10 cellular contexts compared by ENCODE assay signal in the genomic region with DNA sequence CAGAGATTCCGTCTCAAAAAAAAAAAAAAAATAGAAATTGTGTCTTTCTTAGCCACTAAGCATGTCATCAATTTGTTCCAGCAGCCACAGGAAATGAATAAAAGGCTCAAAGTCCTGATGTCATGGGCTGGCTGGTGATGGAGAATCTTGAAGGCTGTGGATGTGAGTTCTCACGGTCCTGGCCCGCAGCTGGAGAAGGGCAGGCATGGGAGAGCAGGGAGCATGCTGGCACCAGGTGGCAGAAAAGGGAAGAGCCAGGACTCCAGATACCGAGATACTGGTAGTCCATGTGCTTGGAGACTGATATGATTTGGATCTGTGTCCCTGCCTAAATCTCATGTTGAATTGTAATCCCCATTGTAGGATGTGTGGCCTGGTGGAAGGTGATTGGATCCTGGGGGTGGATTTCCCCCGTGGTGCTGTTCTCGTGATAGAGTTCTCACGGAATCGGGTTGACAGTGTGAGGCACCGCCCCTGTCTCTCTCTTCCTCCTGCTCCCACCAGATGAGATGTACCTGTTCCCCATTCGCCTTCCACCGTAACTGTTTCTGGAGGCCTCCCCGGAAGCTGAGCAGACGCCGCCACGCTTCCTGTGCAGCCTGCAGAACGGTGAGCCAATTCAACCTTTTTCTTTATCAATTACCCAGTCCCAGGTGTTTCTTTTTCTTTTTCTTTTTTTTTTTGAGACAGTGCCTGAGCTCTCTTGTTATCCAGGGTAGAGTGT. TPM values are rescaled to one million over a fixed set of nuclear protein-coding genes. Genes with fewer than 3 reads are reported as not detected.
DNase-seq lines count a peak whose midpoint lies in the region; ATAC-seq and TF ChIP-seq lines count a peak whose summit lies in the region.
"Had no signal": no experiment of that assay in that cellular context is flagged by ENCODE, and none has a peak within 500 bp of the region (broad histone marks: within the 10 kb centered on the region; RNA-seq: fewer than 3 reads in every experiment).

No MANE protein-coding gene starts in this region.

- no peak overlapping the region for H3K14ac ChIP-seq in H9 (ENCODE audit: insufficient read depth, low read length)

- H3K4me3 Mint-ChIP-seq in H9, result no peak overlapping the region
- peak overlapping the region; percentile 30 for H3K4me3 Mint-ChIP-seq in activated CD8-positive, alpha-beta T cell treated with anti-CD3 and anti-CD28 coated beads for 36 hours

- no peak overlapping the region for H2BK15ac ChIP-seq in H9 (ENCODE audit: low read depth, low read length)

- H2BK12ac ChIP-seq in H9 (ENCODE audit: insufficient read length, low read depth, low read length), result no peak overlapping the region

- H3K4me2 ChIP-seq in H9 (ENCODE audit: insufficient read depth, insufficient read length, low read length) (no peak overlapping the region), OCI-LY7 (ENCODE audit: low read length) (no peak overlapping the region)

- no peaks in the 10 kb centered on the region for H3K36me3 ChIP-seq in OCI-LY7 (ENCODE audit: insufficient read depth, low read length)
- H3K36me3 ChIP-seq: MG63 had no signal

- no peaks in the 10 kb centered on the region for H4K20me1 ChIP-seq in H9 (ENCODE audit: control insufficient read depth, insufficient read depth, insufficient read length)
- H4K20me1 ChIP-seq in OCI-LY7 (ENCODE audit: insufficient read depth, low read length), result no peaks in the 10 kb centered on the region

- no peak overlapping the region for H4K8ac ChIP-seq in H9 (replicated peaks; ENCODE audit: insufficient read length, low read depth, low read length)

- no peaks in the 10 kb centered on the region for H3K79me2 ChIP-seq in H9 (ENCODE audit: insufficient read depth, low read length)
- no peaks in the 10 kb centered on the region for H3K79me2 ChIP-seq in OCI-LY7 (ENCODE audit: insufficient read depth, low read depth, low read length)

- H3T11ph ChIP-seq in H9 (ENCODE audit: low read length), result no peak overlapping the region

- DNase-seq in CD1c-positive myeloid dendritic cell (ENCODE audit: extremely low spot score) (peak; percentile 16), H9 (peak; percentile 26), iPS-NIHi11 (ENCODE audit: low spot score) (peak; percentile 32), OCI-LY7 (ENCODE audit: low spot score) (no peak), UCSD-AML1 (lab: John Stamatoyannopoulos, UW; ENCODE audit: unreplicated experiment) (no peak), superior temporal gyrus (ENCODE audit: extremely low spot score) (no peak)
- DNase-seq in activated CD8-positive, alpha-beta T cell treated with anti-CD3 and anti-CD28 coated beads for 36 hours, result peak; percentile 24
- DNase-seq: MG63 had no signal

- POLR2A ChIA-PET in activated CD8-positive, alpha-beta T cell treated with anti-CD3 and anti-CD28 coated beads for 36 hours (lab: Charles Lee), result no interaction called here
- POLR2A ChIA-PET in OCI-LY7 (lab: Charles Lee), result no interaction called here

- H3K27me3 ChIP-seq in H9 (ENCODE audit: insufficient read depth, low read length), result no peaks in the 10 kb centered on the region
- H3K27me3 ChIP-seq: MG63 had no signal

- no peak overlapping the region for H3K4ac ChIP-seq in H9 (ENCODE audit: low read depth, low read length)

- H3K9me2 ChIP-seq in OCI-LY7 (ENCODE audit: insufficient read depth, low read length), result no peaks in the 10 kb centered on the region

- no TSS peak for BruUV-seq in OCI-LY7 (replicated peaks; lab: Mats Ljungman, UMichigan)

- H3K27ac ChIP-seq in H9 (ENCODE audit: insufficient read length, low read depth, low read length) (no peak overlapping the region), OCI-LY7 (ENCODE audit: low read depth, low read length, poor library complexity, severe bottlenecking) (no peak overlapping the region)

- H2AK5ac ChIP-seq in H9 (ENCODE audit: insufficient read length, low read length), result no peak overlapping the region

- H3K9me3 ChIP-seq in H9 (ENCODE audit: control insufficient read depth, low read depth, low read length) (no peaks in the 10 kb centered on the region), OCI-LY7 (ENCODE audit: low read length) (no peaks in the 10 kb centered on the region)
- H3K9me3 ChIP-seq: MG63 had no signal

- H2BK20ac ChIP-seq in H9 (ENCODE audit: low read depth, low read length, poor library complexity, severe bottlenecking), result no peak overlapping the region

- no peak overlapping the region for H3K23ac ChIP-seq in H9 (ENCODE audit: insufficient read length, low read depth, low read length)

- peaks cover 0 to 2% of the 10 kb centered on the region in 2 experiments; a peak in 1 of 4 replicates for H3K4me1 Mint-ChIP-seq in H9
- H3K4me1 Mint-ChIP-seq in activated CD8-positive, alpha-beta T cell treated with anti-CD3 and anti-CD28 coated beads for 36 hours (ENCODE audit: low read depth), result peaks cover 14% of the 10 kb centered on the region

- H2BK120ac ChIP-seq in H9 (ENCODE audit: low read depth, low read length, poor library complexity, severe bottlenecking), result no peak overlapping the region

- ATAC-seq in activated CD8-positive, alpha-beta T cell treated with anti-CD3 and anti-CD28 coated beads for 36 hours, result peak; percentile 64
- no peak for ATAC-seq in HG02610 (IDR thresholded peaks at IDR 0.05; ENCODE audit: unreplicated experiment)

- no peak overlapping the region for H3K4me3 ChIP-seq in OCI-LY7 (ENCODE audit: low read depth, low read length, poor library complexity, severe bottlenecking)
- H3K4me3 ChIP-seq: MG63 had no signal

- no peak overlapping the region for H3K9ac ChIP-seq in H9 (ENCODE audit: extremely low read depth, insufficient read length, low read length)

- no peaks in the 10 kb centered on the region for H3K23me2 ChIP-seq in H9 (ENCODE audit: insufficient read length, low read depth, low read length, poor library complexity, severe bottlenecking)

- H3K9me3 Mint-ChIP-seq in H9, result no peaks in the 10 kb centered on the region; a peak in 1 of 5 replicates
- H3K9me3 Mint-ChIP-seq in activated CD8-positive, alpha-beta T cell treated with anti-CD3 and anti-CD28 coated beads for 36 hours, result no peaks in the 10 kb centered on the region

- TF ChIP-seq CTCF in H9 (conservative IDR thresholded peaks at IDR 0.05) (no peak; the same call in 2 of the 3 replicates), OCI-LY7 (conservative IDR thresholded peaks at IDR 0.05; ENCODE audit: low read length) (no peak)
- no peak for TF ChIP-seq CTCF in activated CD8-positive, alpha-beta T cell treated with anti-CD3 and anti-CD28 coated beads for 36 hours (IDR thresholded peaks at IDR 0.05)

- CTCF ChIA-PET in activated CD8-positive, alpha-beta T cell treated with anti-CD3 and anti-CD28 coated beads for 36 hours (lab: Charles Lee), result no interaction called here
- CTCF ChIA-PET in OCI-LY7 (lab: Charles Lee; ENCODE audit: unreplicated experiment), result no interaction called here

- WGBS in H9 (ENCODE audit: extremely low coverage, insufficient read length, low lambda C conversion rate), result no CpG with 5 or more reads among the region's 16 CpGs

- H3K36me3 Mint-ChIP-seq in H9 (ENCODE audit: insufficient read depth in 1 of 3, low read depth in 3 of 3), result no peaks in the 10 kb centered on the region
- H3K36me3 Mint-ChIP-seq in activated CD8-positive, alpha-beta T cell treated with anti-CD3 and anti-CD28 coated beads for 36 hours (ENCODE audit: low read depth), result no peaks in the 10 kb centered on the region

- H3K79me1 ChIP-seq in H9 (ENCODE audit: insufficient read depth, low read depth, low read length, poor library complexity, severe bottlenecking), result no peaks in the 10 kb centered on the region

- H2AFZ ChIP-seq in H9 (ENCODE audit: low read length) (no peak overlapping the region), OCI-LY7 (ENCODE audit: low read length) (no peak overlapping the region)

- no peak overlapping the region for H4K5ac ChIP-seq in H9 (ENCODE audit: insufficient read length, low read depth, low read length)

- H3K56ac ChIP-seq in H9 (ENCODE audit: insufficient read length, low read depth, low read length), result no peak overlapping the region

- no peaks in the 10 kb centered on the region; the same call in 1 of the 2 replicates for H3K27me3 Mint-ChIP-seq in H9 (ENCODE audit: low read depth)
- H3K27me3 Mint-ChIP-seq in activated CD8-positive, alpha-beta T cell treated with anti-CD3 and anti-CD28 coated beads for 36 hours, result no peaks in the 10 kb centered on the region

- intact Hi-C loops in activated CD8-positive, alpha-beta T cell treated with anti-CD3 and anti-CD28 coated beads for 36 hours (cut with micrococcal nuclease), result no loop called here
- intact Hi-C loops in OCI-LY7 (cut with micrococcal nuclease; ENCODE audit: unreplicated experiment), result no loop called here

- no peak overlapping the region for H3K18ac ChIP-seq in H9 (ENCODE audit: insufficient read length, low read depth, low read length)

- H3K4me1 ChIP-seq in H9 (ENCODE audit: insufficient read depth, low read length), result no peaks in the 10 kb centered on the region
- no peaks in the 10 kb centered on the region for H3K4me1 ChIP-seq in OCI-LY7 (ENCODE audit: insufficient read depth, low read length, poor library complexity, severe bottlenecking)

- H2BK5ac ChIP-seq in H9 (ENCODE audit: insufficient read length, low read length), result no peak overlapping the region

- H4K91ac ChIP-seq in H9 (ENCODE audit: insufficient read length, low read depth, low read length), result no peak overlapping the region

- H3K27ac Mint-ChIP-seq in H9, result peak overlapping the region in 1 of 3 experiments; percentile 71; a peak in 1 of 7 replicates
- peak overlapping the region; percentile 75 for H3K27ac Mint-ChIP-seq in activated CD8-positive, alpha-beta T cell treated with anti-CD3 and anti-CD28 coated beads for 36 hours

RNA-seq across cellular contexts. Expression of gene MRGPRD, which starts 18.1 kb away (rescaled TPM):
- total RNA-seq in H9 (2021) (not detected in 2 replicates), OCI-LY7 (2022) (not detected in 2 replicates)
- not detected for total RNA-seq in activated CD8-positive, alpha-beta T cell treated with anti-CD3 and anti-CD28 coated beads for 36 hours
- not detected in 2 replicates for total RNA-seq in OCI-LY7 (2014; rRNA removed; shearing (Covaris generic))
- total RNA-seq: Daoy had no signal

RNA-seq across cellular contexts. Expression of gene MRGPRF, which starts 50.4 kb away (rescaled TPM):
- total RNA-seq in H9 (2021), result 4.0 and 4.3 TPM in 2 replicates
- total RNA-seq in activated CD8-positive, alpha-beta T cell treated with anti-CD3 and anti-CD28 coated beads for 36 hours, result not detected
- total RNA-seq in OCI-LY7 (2014; rRNA removed; shearing (Covaris generic)), result not detected in 2 replicates
- not detected in 2 replicates for total RNA-seq in OCI-LY7 (2022)
- total RNA-seq: Daoy had no signal

RNA-seq across cellular contexts. Expression of gene IGHMBP2, which starts 59.0 kb away (rescaled TPM):
- 21.9 and 24.0 TPM in 2 replicates for total RNA-seq in H9 (2021)
- total RNA-seq in activated CD8-positive, alpha-beta T cell treated with anti-CD3 and anti-CD28 coated beads for 36 hours, result 10 to 100 TPM; 21.1 to 24.9 TPM
- 17.5 and 27.3 TPM in 2 replicates for total RNA-seq in OCI-LY7 (2014; rRNA removed; shearing (Covaris generic))
- 35.2 and 37.9 TPM in 2 replicates for total RNA-seq in OCI-LY7 (2022)

RNA-seq across cellular contexts. Expression of gene MRPL21, which starts 59.1 kb away (rescaled TPM):
- total RNA-seq in H9 (2021) (82.3 and 91.5 TPM in 2 replicates), OCI-LY7 (2022) (50.4 and 68.3 TPM in 2 replicates)
- total RNA-seq in activated CD8-positive, alpha-beta T cell treated with anti-CD3 and anti-CD28 coated beads for 36 hours, result 100 to 1,000 TPM in 1 of 2 experiments, 10 to 100 TPM in 1; 99.6 to 104 TPM
- total RNA-seq in OCI-LY7 (2014; rRNA removed; shearing (Covaris generic)), result 48.3 and 75.0 TPM in 2 replicates

Comparison
In these comparisons a context has a peak if more than half of its experiments do, and no peak if none do; other contexts are left out.
1. DNase-seq: peak in CD1c-positive myeloid dendritic cell (single experiment), H9 (single experiment), activated CD8-positive, alpha-beta T cell treated with anti-CD3 and anti-CD28 coated beads for 36 hours (single experiment) and iPS-NIHi11 (single experiment); none in OCI-LY7 (single experiment), UCSD-AML1 (single experiment) and superior temporal gyrus (single experiment).